Comparison of ENCODE assay signal across 8 cellular contexts in genomic region chr1:6205849-6206845, GRCh38. TPM values are rescaled to one million over a fixed set of nuclear protein-coding genes. Genes with fewer than 3 reads are reported as not detected.
DNase-seq lines count a peak whose midpoint lies in the region; ATAC-seq lines count a peak whose summit lies in the region.

A gene with protein sequence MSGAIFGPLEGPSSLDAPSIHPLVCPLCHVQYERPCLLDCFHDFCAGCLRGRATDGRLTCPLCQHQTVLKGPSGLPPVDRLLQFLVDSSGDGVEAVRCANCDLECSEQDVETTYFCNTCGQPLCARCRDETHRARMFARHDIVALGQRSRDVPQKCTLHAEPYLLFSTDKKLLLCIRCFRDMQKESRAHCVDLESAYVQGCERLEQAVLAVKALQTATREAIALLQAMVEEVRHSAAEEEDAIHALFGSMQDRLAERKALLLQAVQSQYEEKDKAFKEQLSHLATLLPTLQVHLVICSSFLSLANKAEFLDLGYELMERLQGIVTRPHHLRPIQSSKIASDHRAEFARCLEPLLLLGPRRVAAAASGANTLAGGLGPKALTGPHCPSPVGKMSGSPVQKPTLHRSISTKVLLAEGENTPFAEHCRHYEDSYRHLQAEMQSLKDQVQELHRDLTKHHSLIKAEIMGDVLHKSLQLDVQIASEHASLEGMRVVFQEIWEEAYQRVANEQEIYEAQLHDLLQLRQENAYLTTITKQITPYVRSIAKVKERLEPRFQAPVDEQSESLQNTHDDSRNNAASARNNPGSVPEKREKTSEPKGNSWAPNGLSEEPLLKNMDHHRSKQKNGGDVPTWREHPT (plus strand): TSS chr1:6206119. CDS start chr1:6206536, 417 bp downstream.

- no peak within 1 kb of the TSS for H3K23ac ChIP-seq in trophoblast cell (ENCODE audit: low read length)

- H3K36me3 ChIP-seq in trophoblast cell (ENCODE audit: control insufficient read depth in 1 of 2, insufficient read depth in 2 of 2, low read length in 2 of 2) (peaks cover 0 to 4% of the 10 kb centered on the region in 2 experiments), aorta (ENCODE audit: control insufficient read depth in 1 of 2, insufficient read depth in 2 of 2, low read length in 1 of 2) (no peaks in the 10 kb centered on the region)

- peak within 1 kb of the TSS; percentile 79 for H3K4me3 Mint-ChIP-seq in activated T-helper 2 cell treated with anti-CD3 and anti-CD28 coated beads, Interferon-gamma antibody, Interleukin-2, Interleukin-4, amounts not matched to agents 10 μg/mL and 5 μg/mL and 100 μg/mL, durations not matched to agents 14 hours and 24 hours and 36 hours (ENCODE audit: low read depth)

- H3K27ac ChIP-seq in trophoblast cell (ENCODE audit: low read depth, low read length): peak within 1 kb of the TSS; percentile 24
- no peak within 1 kb of the TSS for H3K27ac ChIP-seq in aorta (ENCODE audit: low read depth in 1 of 2, low read length in 2 of 2)

- H3K9me3 ChIP-seq in trophoblast cell (ENCODE audit: insufficient read depth, low read depth, low read length) (peaks cover 20% of the 10 kb centered on the region), aorta (ENCODE audit: control insufficient read depth, low read length) (no peaks in the 10 kb centered on the region)

- DNase-seq in Daoy (ENCODE audit: low read depth) (peak; percentile 91), NCI-H69 (lab: John Stamatoyannopoulos, UW) (peak; percentile 80), glomerular endothelial cell (ENCODE audit: extremely low read depth, low read depth, low spot score) (no peak), trophoblast cell (peak; percentile 86 to 94), aorta (peak; percentile 82 to 86), NCI-H1694 treated with DMSO at 0.1 percent for 48 hours (lab: John Stamatoyannopoulos, UW) (no peak)
- peak; percentile 66 for DNase-seq in activated T-helper 2 cell treated with anti-CD3 and anti-CD28 coated beads, Interferon-gamma antibody, Interleukin-2, Interleukin-4, amounts not matched to agents 10 μg/mL and 5 μg/mL and 100 μg/mL, durations not matched to agents 14 hours and 24 hours and 36 hours (ENCODE audit: low spot score)

- H3K9me3 Mint-ChIP-seq in activated T-helper 2 cell treated with anti-CD3 and anti-CD28 coated beads, Interferon-gamma antibody, Interleukin-2, Interleukin-4, amounts not matched to agents 10 μg/mL and 5 μg/mL and 100 μg/mL, durations not matched to agents 14 hours and 24 hours and 36 hours: no peaks in the 10 kb centered on the region

- H2AK5ac ChIP-seq in trophoblast cell (ENCODE audit: low read length): no peak within 1 kb of the TSS

- peaks cover 18% of the 10 kb centered on the region for H3K36me3 Mint-ChIP-seq in activated T-helper 2 cell treated with anti-CD3 and anti-CD28 coated beads, Interferon-gamma antibody, Interleukin-2, Interleukin-4, amounts not matched to agents 10 μg/mL and 5 μg/mL and 100 μg/mL, durations not matched to agents 14 hours and 24 hours and 36 hours (ENCODE audit: low read depth)

- H3K27me3 Mint-ChIP-seq in activated T-helper 2 cell treated with anti-CD3 and anti-CD28 coated beads, Interferon-gamma antibody, Interleukin-2, Interleukin-4, amounts not matched to agents 10 μg/mL and 5 μg/mL and 100 μg/mL, durations not matched to agents 14 hours and 24 hours and 36 hours (ENCODE audit: low read depth): no peaks in the 10 kb centered on the region

- H3K18ac ChIP-seq in trophoblast cell (ENCODE audit: low read length): peak within 1 kb of the TSS; percentile 75

- peak within 1 kb of the TSS; percentile 46 for H3K27ac Mint-ChIP-seq in activated T-helper 2 cell treated with anti-CD3 and anti-CD28 coated beads, Interferon-gamma antibody, Interleukin-2, Interleukin-4, amounts not matched to agents 10 μg/mL and 5 μg/mL and 100 μg/mL, durations not matched to agents 14 hours and 24 hours and 36 hours

- peak within 1 kb of the TSS; percentile 82 for H3K14ac ChIP-seq in trophoblast cell (ENCODE audit: low read length)

- H4K91ac ChIP-seq in trophoblast cell (ENCODE audit: low read depth, low read length): peak within 1 kb of the TSS; percentile 58

- ATAC-seq in GM21737 (IDR thresholded peaks at IDR 0.05; ENCODE audit: unreplicated experiment) (peak; percentile 50), aorta (ENCODE audit: low FRiP score) (peak; percentile 74)

- no peak within 1 kb of the TSS for H2BK5ac ChIP-seq in trophoblast cell (ENCODE audit: low read depth, low read length, poor library complexity)

- H4K12ac ChIP-seq in trophoblast cell (ENCODE audit: low read depth, low read length): peak within 1 kb of the TSS; percentile 78

- H2BK12ac ChIP-seq in trophoblast cell (ENCODE audit: low read length): no peak within 1 kb of the TSS

- peaks cover 5% of the 10 kb centered on the region for H3K79me1 ChIP-seq in trophoblast cell (ENCODE audit: low read length)

- H3K4me1 ChIP-seq in trophoblast cell (ENCODE audit: control insufficient read depth in 1 of 2, insufficient read depth in 2 of 2, low read length in 2 of 2): peaks cover 13 to 20% of the 10 kb centered on the region in 2 experiments
- no peaks in the 10 kb centered on the region for H3K4me1 ChIP-seq in aorta (ENCODE audit: control insufficient read depth in 1 of 2, insufficient read depth in 2 of 2, low read length in 2 of 2)

- peak within 1 kb of the TSS; percentile 45 for H3K9ac ChIP-seq in trophoblast cell (ENCODE audit: low read length)

- intact Hi-C loops in activated T-helper 2 cell treated with anti-CD3 and anti-CD28 coated beads, Interferon-gamma antibody, Interleukin-2, Interleukin-4, amounts not matched to agents 10 μg/mL and 5 μg/mL and 100 μg/mL, durations not matched to agents 14 hours and 24 hours and 36 hours (cut with micrococcal nuclease): loop anchor here (1.0 to 5.0 kb wide), 3 partner anchors 8 to 179 kb away; partner anchors contain the start of gene ICMT
- intact Hi-C loops in aorta (cut with DNase I): loop anchor here in 1 of 2 donors (2.0 to 10.0 kb wide), 2 partner anchors 29 to 211 kb away; partner anchors contain the start of genes ICMT and NPHP4

- peaks cover 2% of the 10 kb centered on the region for H3K79me2 ChIP-seq in trophoblast cell (ENCODE audit: control insufficient read depth, insufficient read depth, low read length, poor library complexity)

- H2BK120ac ChIP-seq in trophoblast cell (ENCODE audit: insufficient read depth, low read length, poor library complexity): peak within 1 kb of the TSS; percentile 23

- WGBS in trophoblast cell (ENCODE audit: extremely low coverage, insufficient coverage, insufficient read length): no CpG with 5 or more reads among the region's 91 CpGs
- WGBS in aorta, 2 donors: 2% methylated on average over 80 to 91 of the region's 91 CpGs

- H3K4me2 ChIP-seq in trophoblast cell (ENCODE audit: low read length): peak within 1 kb of the TSS; percentile 86

- H2AFZ ChIP-seq in trophoblast cell (ENCODE audit: insufficient read depth, low read length, poor library complexity): peak within 1 kb of the TSS; percentile 93

- peaks cover 11% of the 10 kb centered on the region for H3K4me1 Mint-ChIP-seq in activated T-helper 2 cell treated with anti-CD3 and anti-CD28 coated beads, Interferon-gamma antibody, Interleukin-2, Interleukin-4, amounts not matched to agents 10 μg/mL and 5 μg/mL and 100 μg/mL, durations not matched to agents 14 hours and 24 hours and 36 hours (ENCODE audit: low read depth)

- peaks cover 18% of the 10 kb centered on the region for H3K27me3 ChIP-seq in trophoblast cell (ENCODE audit: insufficient read depth, low read length)
- no peaks in the 10 kb centered on the region for H3K27me3 ChIP-seq in aorta (ENCODE audit: control insufficient read depth in 1 of 2, insufficient read depth in 2 of 2, low read length in 1 of 2)

- no peak within 1 kb of the TSS for H3K4ac ChIP-seq in trophoblast cell (ENCODE audit: low read depth, low read length)

- H4K8ac ChIP-seq in trophoblast cell (ENCODE audit: low read depth, low read length): peak within 1 kb of the TSS; percentile 62

- peak within 1 kb of the TSS; percentile 68 for H3K4me3 ChIP-seq in trophoblast cell (ENCODE audit: low read depth, low read length)
- peak within 1 kb of the TSS; percentile 23 to 45 for H3K4me3 ChIP-seq in aorta (ENCODE audit: low read length in 2 of 2)

RNA-seq across cellular contexts. Expression of the gene that starts here (rescaled TPM):
- 6.2 and 11.7 TPM in 2 replicates for total RNA-seq in Daoy (2014; rRNA removed; shearing (Covaris generic))
- total RNA-seq in activated T-helper 2 cell treated with anti-CD3 and anti-CD28 coated beads, Interferon-gamma antibody, Interleukin-2, Interleukin-4, amounts not matched to agents 10 μg/mL and 5 μg/mL and 100 μg/mL, durations not matched to agents 14 hours and 24 hours and 36 hours: 54.4 and 58.4 TPM in 2 replicates
- total RNA-seq in glomerular endothelial cell (22.5 and 31.0 TPM in 2 replicates), aorta (10 to 100 TPM; 13.2 to 31.4 TPM)
- polyA plus RNA-seq in trophoblast cell (2013): 2.8 and 3.9 TPM in 2 replicates
- polyA plus RNA-seq in aorta: 10 to 100 TPM in 1 of 2 donors, 1 to 10 TPM in 1; 1.5 to 15.8 TPM

Comparison
In these comparisons a context has a peak if more than half of its experiments do, and no peak if none do; other contexts are left out.
1. DNase-seq: peak in Daoy (single experiment), NCI-H69 (single experiment), activated T-helper 2 cell treated with anti-CD3 and anti-CD28 coated beads, Interferon-gamma antibody, Interleukin-2, Interleukin-4, amounts not matched to agents 10 μg/mL and 5 μg/mL and 100 μg/mL, durations not matched to agents 14 hours and 24 hours and 36 hours (single experiment), trophoblast cell (2 of 2) and aorta (2 of 2); none in glomerular endothelial cell (single experiment) and NCI-H1694 treated with DMSO at 0.1 percent for 48 hours (single experiment).